ENCODE assay signal across 12 cellular contexts in genomic region chr20:50491926-50492634, GRCh38. TPM values are rescaled to one million over a fixed set of nuclear protein-coding genes. Genes with fewer than 3 reads are reported as not detected.
A peak's percentile ranks its signal among the peaks of the same experiment; 100 is the strongest.
DNase-seq lines count a peak whose midpoint lies in the region; ATAC-seq and TF ChIP-seq lines count a peak whose summit lies in the region.
"Had no signal": no experiment of that assay in that cellular context is flagged by ENCODE, and none has a peak within 500 bp of the region (broad histone marks: within the 10 kb centered on the region; RNA-seq: fewer than 3 reads in every experiment).

No MANE protein-coding gene starts in this region.

- intact Hi-C loops in PC-9 (cut with micrococcal nuclease; ENCODE audit: unreplicated experiment): loop anchor here (5.0 kb wide), 1 partner anchor 50 kb away; no protein-coding TSS in a partner anchor
- intact Hi-C loops in aorta (cut with DNase I): no loop called here

- WGBS in esophagus, 2 donors: 48 to 57% methylated on average over 8 of the region's 8 CpGs
- WGBS in aorta, 2 donors: 80 to 81% methylated on average over 8 of the region's 8 CpGs

- H3F3A ChIP-seq in PC-9 (ENCODE audit: insufficient read depth, low read depth): peaks cover 46% of the 10 kb centered on the region

- H4K20me1 ChIP-seq in PC-9 (ENCODE audit: insufficient read depth): no peaks in the 10 kb centered on the region

- no peak overlapping the region for H2AFZ ChIP-seq in PC-9

- no peaks in the 10 kb centered on the region for H3K9me3 Mint-ChIP-seq in activated naive CD4-positive, alpha-beta T cell treated with anti-CD3 and anti-CD28 coated beads, Interleukin-2, amount 50 U/mL, for 24 hours
- no peaks in the 10 kb centered on the region for H3K9me3 Mint-ChIP-seq in activated naive CD4-positive, alpha-beta T cell treated with anti-CD3 and anti-CD28 coated beads, Interleukin-2, amount 10 ng/mL, durations not matched to agents 7 days and 5 days
- no peaks in the 10 kb centered on the region for H3K9me3 Mint-ChIP-seq in stimulated activated naive B cell treated with anti-CD40 and anti-IgM and Interleukin-4, amounts not matched to agents 10 μg/mL and 1 μg/mL and 100 μg/mL, for 72 hours
- H3K9me3 Mint-ChIP-seq: nephron progenitor cell had no signal

- H3K4me3 Mint-ChIP-seq in activated naive CD4-positive, alpha-beta T cell treated with anti-CD3 and anti-CD28 coated beads, Interleukin-2, amount 50 U/mL, for 24 hours: no peak overlapping the region
- H3K4me3 Mint-ChIP-seq in activated naive CD4-positive, alpha-beta T cell treated with anti-CD3 and anti-CD28 coated beads, Interleukin-2, amount 10 ng/mL, durations not matched to agents 7 days and 5 days: no peak overlapping the region
- H3K4me3 Mint-ChIP-seq in stimulated activated naive B cell treated with anti-CD40 and anti-IgM and Interleukin-4, amounts not matched to agents 10 μg/mL and 1 μg/mL and 100 μg/mL, for 72 hours: no peak overlapping the region
- H3K4me3 Mint-ChIP-seq: nephron progenitor cell, T-helper 17 cell had no signal

- H3K4me2 ChIP-seq in PC-9: no peak overlapping the region

- no peaks in the 10 kb centered on the region for H3K27me3 ChIP-seq in PC-9 (ENCODE audit: insufficient read depth, low read depth)
- H3K27me3 ChIP-seq in esophagus (ENCODE audit: control insufficient read depth in 1 of 2, insufficient read depth in 2 of 2, low read length in 2 of 2): no peaks in the 10 kb centered on the region
- no peaks in the 10 kb centered on the region for H3K27me3 ChIP-seq in aorta (ENCODE audit: control insufficient read depth in 1 of 2, insufficient read depth in 2 of 2, low read length in 1 of 2)
- H3K27me3 ChIP-seq: uterus had no signal

- H3K79me2 ChIP-seq in PC-9 (ENCODE audit: low read depth): no peaks in the 10 kb centered on the region

- POLR2A ChIA-PET in PC-9 (lab: Charles Lee; ENCODE audit: unreplicated experiment): interaction anchor here (0.6 to 0.7 kb wide), 5 partner anchors 20 to 237 kb away, joined by 3 to 44 read pairs (median 10); no protein-coding TSS in a partner anchor

- peak overlapping the region; percentile 92 for H3K27ac Mint-ChIP-seq in activated naive CD4-positive, alpha-beta T cell treated with anti-CD3 and anti-CD28 coated beads, Interleukin-2, amount 50 U/mL, for 24 hours
- no peak overlapping the region for H3K27ac Mint-ChIP-seq in activated naive CD4-positive, alpha-beta T cell treated with anti-CD3 and anti-CD28 coated beads, Interleukin-2, amount 10 ng/mL, durations not matched to agents 7 days and 5 days
- peak overlapping the region; percentile 86 for H3K27ac Mint-ChIP-seq in stimulated activated naive B cell treated with anti-CD40 and anti-IgM and Interleukin-4, amounts not matched to agents 10 μg/mL and 1 μg/mL and 100 μg/mL, for 72 hours
- H3K27ac Mint-ChIP-seq: nephron progenitor cell, T-helper 17 cell had no signal

- peaks cover 18% of the 10 kb centered on the region for H3K4me1 Mint-ChIP-seq in activated naive CD4-positive, alpha-beta T cell treated with anti-CD3 and anti-CD28 coated beads, Interleukin-2, amount 50 U/mL, for 24 hours
- H3K4me1 Mint-ChIP-seq in activated naive CD4-positive, alpha-beta T cell treated with anti-CD3 and anti-CD28 coated beads, Interleukin-2, amount 10 ng/mL, durations not matched to agents 7 days and 5 days: peaks cover 5% of the 10 kb centered on the region
- peaks cover 32 to 45% of the 10 kb centered on the region in 2 donors for H3K4me1 Mint-ChIP-seq in stimulated activated naive B cell treated with anti-CD40 and anti-IgM and Interleukin-4, amounts not matched to agents 10 μg/mL and 1 μg/mL and 100 μg/mL, for 72 hours

- H3K4me1 ChIP-seq in PC-9 (replicated peaks; ENCODE audit: insufficient read depth) (peaks cover 29% of the 10 kb centered on the region), esophagus (ENCODE audit: control insufficient read depth in 2 of 2, insufficient read depth in 2 of 2, low read length in 1 of 2) (peaks cover 0 to 2% of the 10 kb centered on the region in 2 donors), aorta (ENCODE audit: control insufficient read depth in 1 of 2, insufficient read depth in 2 of 2, low read length in 2 of 2) (no peaks in the 10 kb centered on the region)
- H3K4me1 ChIP-seq: uterus had no signal

- DNase-seq in activated naive CD4-positive, alpha-beta T cell treated with anti-CD3 and anti-CD28 coated beads, Interleukin-2, amount 10 ng/mL, durations not matched to agents 7 days and 5 days: no peak
- DNase-seq in PC-9 (peak; percentile 36 to 58), OCI-M2 (lab: John Stamatoyannopoulos, UW; ENCODE audit: unreplicated experiment) (no peak), aorta (no peak)
- DNase-seq in stimulated activated naive B cell treated with anti-CD40 and anti-IgM and Interleukin-4, amounts not matched to agents 10 μg/mL and 1 μg/mL and 100 μg/mL, for 72 hours: no peak
- DNase-seq in NK-92 treated with Interleukin-12 subunit alpha and Interleukin-12 subunit beta, amount 100 ng/mL, for 24 hours (lab: John Stamatoyannopoulos, UW): no peak
- DNase-seq: islet precursor cell, nephron progenitor cell, T-helper 17 cell, uterus had no signal

- no peaks in the 10 kb centered on the region for H3K27me3 Mint-ChIP-seq in activated naive CD4-positive, alpha-beta T cell treated with anti-CD3 and anti-CD28 coated beads, Interleukin-2, amount 50 U/mL, for 24 hours
- peaks cover 5% of the 10 kb centered on the region for H3K27me3 Mint-ChIP-seq in activated naive CD4-positive, alpha-beta T cell treated with anti-CD3 and anti-CD28 coated beads, Interleukin-2, amount 10 ng/mL, durations not matched to agents 7 days and 5 days
- H3K27me3 Mint-ChIP-seq in stimulated activated naive B cell treated with anti-CD40 and anti-IgM and Interleukin-4, amounts not matched to agents 10 μg/mL and 1 μg/mL and 100 μg/mL, for 72 hours: no peaks in the 10 kb centered on the region
- H3K27me3 Mint-ChIP-seq: T-helper 17 cell had no signal

- BruUV-seq in PC-9 (replicated peaks; lab: Mats Ljungman, UMichigan): no TSS peak

- H3K27ac ChIP-seq in PC-9: peak overlapping the region; percentile 88
- peak overlapping the region; percentile 57 to 88 for H3K27ac ChIP-seq in esophagus (ENCODE audit: low read depth in 2 of 2, low read length in 1 of 2)
- no peak overlapping the region for H3K27ac ChIP-seq in aorta (ENCODE audit: low read depth in 1 of 2, low read length in 2 of 2)
- H3K27ac ChIP-seq: uterus had no signal

- no peaks in the 10 kb centered on the region for H3K9me2 ChIP-seq in PC-9 (ENCODE audit: insufficient read depth)

- H3K9me3 ChIP-seq in PC-9 (ENCODE audit: insufficient read depth, low read depth) (no peaks in the 10 kb centered on the region), esophagus (ENCODE audit: control insufficient read depth in 2 of 2, insufficient read depth in 1 of 2, low read depth in 1 of 2, low read length in 1 of 2) (no peaks in the 10 kb centered on the region), aorta (ENCODE audit: control insufficient read depth, low read length) (no peaks in the 10 kb centered on the region)
- H3K9me3 ChIP-seq: uterus had no signal

- ATAC-seq in stimulated activated naive B cell treated with anti-CD40 and anti-IgM and Interleukin-4, amounts not matched to agents 10 μg/mL and 1 μg/mL and 100 μg/mL, for 72 hours (replicated peaks): no peak
- no peak for ATAC-seq in aorta (ENCODE audit: low FRiP score)
- ATAC-seq: T-helper 17 cell had no signal

- CTCF ChIA-PET in activated naive CD4-positive, alpha-beta T cell treated with anti-CD3 and anti-CD28 coated beads, Interleukin-2, amount 10 ng/mL, durations not matched to agents 7 days and 5 days (lab: Charles Lee): interaction anchor here (0.5 to 1.0 kb wide), 3 partner anchors 28 to 96 kb away, joined by 3 to 4 read pairs (median 3); no protein-coding TSS in a partner anchor
- CTCF ChIA-PET in PC-9 (lab: Charles Lee): interaction anchor here (0.6 to 1.3 kb wide), 6 partner anchors 27 to 252 kb away, joined by 3 to 8 read pairs (median 4); no protein-coding TSS in a partner anchor

- no peak overlapping the region for H3K4me3 ChIP-seq in PC-9
- no peak overlapping the region for H3K4me3 ChIP-seq in esophagus (ENCODE audit: low read depth in 1 of 2, low read length in 2 of 2)
- no peak overlapping the region for H3K4me3 ChIP-seq in aorta (ENCODE audit: low read length in 2 of 2)
- H3K4me3 ChIP-seq: uterus had no signal

- H3K36me3 ChIP-seq in PC-9 (ENCODE audit: low read depth) (no peaks in the 10 kb centered on the region), esophagus (ENCODE audit: control insufficient read depth in 2 of 2, insufficient read depth in 2 of 2, low read length in 1 of 2) (no peaks in the 10 kb centered on the region), aorta (ENCODE audit: control insufficient read depth in 1 of 2, insufficient read depth in 2 of 2, low read length in 1 of 2) (no peaks in the 10 kb centered on the region)
- H3K36me3 ChIP-seq: uterus had no signal

- no peaks in the 10 kb centered on the region for H3K36me3 Mint-ChIP-seq in activated naive CD4-positive, alpha-beta T cell treated with anti-CD3 and anti-CD28 coated beads, Interleukin-2, amount 50 U/mL, for 24 hours
- H3K36me3 Mint-ChIP-seq in activated naive CD4-positive, alpha-beta T cell treated with anti-CD3 and anti-CD28 coated beads, Interleukin-2, amount 10 ng/mL, durations not matched to agents 7 days and 5 days: no peaks in the 10 kb centered on the region
- H3K36me3 Mint-ChIP-seq in stimulated activated naive B cell treated with anti-CD40 and anti-IgM and Interleukin-4, amounts not matched to agents 10 μg/mL and 1 μg/mL and 100 μg/mL, for 72 hours: peaks cover 0 to 6% of the 10 kb centered on the region in 2 donors

- no peak for TF ChIP-seq CTCF in PC-9 (conservative IDR thresholded peaks at IDR 0.05)

RNA-seq across cellular contexts. Expression of gene PTPN1, which starts 18.1 kb away (rescaled TPM):
- total RNA-seq in PC-9 (2021): 46.3 and 59.8 TPM in 2 replicates
- polyA plus RNA-seq in esophagus: 10 to 100 TPM; 17.7 to 18.0 TPM
- total RNA-seq in aorta: 10 to 100 TPM; 31.2 to 51.6 TPM
- polyA plus RNA-seq in aorta: 10 to 100 TPM; 17.7 to 19.8 TPM

Comparison
In these comparisons a context has a peak if more than half of its experiments do, and no peak if none do; other contexts are left out.
1. DNase-seq: peak in PC-9 (2 of 2); none in activated naive CD4-positive, alpha-beta T cell treated with anti-CD3 and anti-CD28 coated beads, Interleukin-2, amount 10 ng/mL, durations not matched to agents 7 days and 5 days (single experiment), stimulated activated naive B cell treated with anti-CD40 and anti-IgM and Interleukin-4, amounts not matched to agents 10 μg/mL and 1 μg/mL and 100 μg/mL, for 72 hours (single experiment), OCI-M2 (single experiment), aorta (0 of 2) and NK-92 treated with Interleukin-12 subunit alpha and Interleukin-12 subunit beta, amount 100 ng/mL, for 24 hours (single experiment).
2. H3K27ac ChIP-seq: peak in PC-9 (single experiment) and esophagus (2 of 2); none in aorta (0 of 2).